ENCODE assay signal across 1 cellular context in genomic region chr5:17413691-17414090, GRCh38.
TF ChIP-seq lines count a peak whose summit lies in the region.

No MANE protein-coding gene starts in this region.

TF ChIP-seq in SK-N-SH treated with all-trans-retinoic acid at 6 μM for 48 hours, 23 proteins besides CTCF, POLR2A, EP300 and RAD21 (continued from another document):
- no peak for TF ChIP-seq CREB5 (CRISPR knock-in tag; IDR thresholded peaks at IDR 0.05; ENCODE audit: low read depth)
